16 cellular contexts compared by ENCODE assay signal in genomic region chr6:7758456-7758855, GRCh38. TPM values are rescaled to one million over a fixed set of nuclear protein-coding genes. Genes with fewer than 3 reads are reported as not detected.
DNase-seq lines count a peak whose midpoint lies in the region; ATAC-seq and TF ChIP-seq lines count a peak whose summit lies in the region.
"Had no signal": no experiment of that assay in that cellular context is flagged by ENCODE, and none has a peak within 500 bp of the region (broad histone marks: within the 10 kb centered on the region; RNA-seq: fewer than 3 reads in every experiment).

No MANE protein-coding gene starts in this region.

- no peaks in the 10 kb centered on the region for H3K27me3 ChIP-seq in naive thymus-derived CD4-positive, alpha-beta T cell (ENCODE audit: control insufficient read depth in 2 of 2, insufficient read depth in 2 of 2, low read length in 2 of 2)
- H3K27me3 ChIP-seq: adrenal gland had no signal

- peaks cover 0 to 13% (median 0%) of the 10 kb centered on the region in 11 donors for H3K9me3 Mint-ChIP-seq in naive thymus-derived CD4-positive, alpha-beta T cell

- CTCF ChIA-PET in naive thymus-derived CD4-positive, alpha-beta T cell (lab: Charles Lee), result no interaction called here
- CTCF ChIA-PET in HEK293T (lab: Yijun Ruan, JAX), result no interaction called here

- no peak overlapping the region for H3K27ac ChIP-seq in naive thymus-derived CD4-positive, alpha-beta T cell (ENCODE audit: low read depth, low read length)
- H3K27ac ChIP-seq: adrenal gland, gastrocnemius medialis, skin epidermis had no signal

- ATAC-seq in GM19395 (IDR thresholded peaks at IDR 0.05; ENCODE audit: unreplicated experiment) (no peak), HG02973 (IDR thresholded peaks at IDR 0.05; ENCODE audit: unreplicated experiment) (no peak)
- ATAC-seq in naive thymus-derived CD4-positive, alpha-beta T cell, result no peak
- ATAC-seq: gastrocnemius medialis had no signal

- DNase-seq in DMS79 treated with DMSO at 0.1 percent for 48 hours (lab: John Stamatoyannopoulos, UW) (peak; percentile 15), NCI-H2196 (lab: John Stamatoyannopoulos, UW; ENCODE audit: unreplicated experiment) (peak; percentile 24), dermis blood vessel endothelial cell (peak; percentile 19), myocyte (ENCODE audit: low read depth) (peak; percentile 98), HEK293T (ENCODE audit: extremely low spot score) (no peak)
- no peak for DNase-seq in naive thymus-derived CD4-positive, alpha-beta T cell
- DNase-seq: activated CD4-positive, alpha-beta T cell treated with anti-CD3 and anti-CD28 coated beads, Interleukin-2, amount 50 U/mL, for 48 hours; gastrocnemius medialis; KBM-7; mesendoderm; NCI-H510A treated with DMSO at 0.1 percent for 48 hours; stimulated activated CD8-positive, alpha-beta memory T cell treated with anti-CD3 and anti-CD28 coated beads, Interleukin-4, amount 100 ng/mL, for 48 hours had no signal

- H3K4me1 ChIP-seq in naive thymus-derived CD4-positive, alpha-beta T cell (ENCODE audit: control insufficient read depth in 2 of 2, insufficient read depth in 2 of 2, low read length in 2 of 2), result no peaks in the 10 kb centered on the region
- H3K4me1 ChIP-seq: adrenal gland, gastrocnemius medialis had no signal

- no peaks in the 10 kb centered on the region for H3K9me3 ChIP-seq in naive thymus-derived CD4-positive, alpha-beta T cell (ENCODE audit: control insufficient read depth in 2 of 3, low read length in 3 of 3)
- H3K9me3 ChIP-seq: adrenal gland, gastrocnemius medialis had no signal

- H3K36me3 ChIP-seq in naive thymus-derived CD4-positive, alpha-beta T cell (ENCODE audit: control insufficient read depth in 2 of 3, insufficient read depth in 3 of 3, low read length in 3 of 3), result no peaks in the 10 kb centered on the region
- H3K36me3 ChIP-seq: adrenal gland, gastrocnemius medialis had no signal

- H3K4me3 ChIP-seq in naive thymus-derived CD4-positive, alpha-beta T cell (ENCODE audit: low read length), result no peak overlapping the region
- H3K4me3 ChIP-seq: adrenal gland, gastrocnemius medialis, skin epidermis had no signal

- no peaks in the 10 kb centered on the region for H3K36me3 Mint-ChIP-seq in naive thymus-derived CD4-positive, alpha-beta T cell

- peaks cover 11 to 42% (median 21%) of the 10 kb centered on the region in 5 donors for H3K27me3 Mint-ChIP-seq in naive thymus-derived CD4-positive, alpha-beta T cell

- no peak overlapping the region for H3K4me3 Mint-ChIP-seq in naive thymus-derived CD4-positive, alpha-beta T cell

- POLR2A ChIA-PET in naive thymus-derived CD4-positive, alpha-beta T cell (lab: Charles Lee), result no interaction called here
- POLR2A ChIA-PET in HEK293T (lab: Yijun Ruan, JAX), result no interaction called here

- H3K4me1 Mint-ChIP-seq in naive thymus-derived CD4-positive, alpha-beta T cell, result no peaks in the 10 kb centered on the region

- no peak overlapping the region for H3K27ac Mint-ChIP-seq in naive thymus-derived CD4-positive, alpha-beta T cell

- intact Hi-C loops in naive thymus-derived CD4-positive, alpha-beta T cell (cut with micrococcal nuclease), result no loop called here

TF ChIP-seq in HEK293T, 16 proteins besides CTCF, POLR2A, EP300 and RAD21:
- no peak for TF ChIP-seq ZNF384 (IDR thresholded peaks at IDR 0.05)
- no peak for TF ChIP-seq L3MBTL2 (conservative IDR thresholded peaks at IDR 0.05)
- TF ChIP-seq FOXA1 (IDR thresholded peaks at IDR 0.05), result no peak
- TF ChIP-seq BHLHE40 (IDR thresholded peaks at IDR 0.05; ENCODE audit: borderline replicate concordance), result no peak
- TF ChIP-seq SUZ12 (IDR thresholded peaks at IDR 0.05), result no peak
- no peak for TF ChIP-seq NFRKB (IDR thresholded peaks at IDR 0.05)
- no peak for TF ChIP-seq ARNT (IDR thresholded peaks at IDR 0.05)
- TF ChIP-seq FOXK2 (IDR thresholded peaks at IDR 0.05), result no peak
- TF ChIP-seq FOXM1 (IDR thresholded peaks at IDR 0.05; ENCODE audit: borderline replicate concordance), result no peak
- TF ChIP-seq HDGF (IDR thresholded peaks at IDR 0.05; ENCODE audit: borderline replicate concordance), result no peak
- TF ChIP-seq SP1 (IDR thresholded peaks at IDR 0.05), result no peak
- no peak for TF ChIP-seq LEF1 (IDR thresholded peaks at IDR 0.05; ENCODE audit: borderline replicate concordance)
- TF ChIP-seq, protein P1, sequence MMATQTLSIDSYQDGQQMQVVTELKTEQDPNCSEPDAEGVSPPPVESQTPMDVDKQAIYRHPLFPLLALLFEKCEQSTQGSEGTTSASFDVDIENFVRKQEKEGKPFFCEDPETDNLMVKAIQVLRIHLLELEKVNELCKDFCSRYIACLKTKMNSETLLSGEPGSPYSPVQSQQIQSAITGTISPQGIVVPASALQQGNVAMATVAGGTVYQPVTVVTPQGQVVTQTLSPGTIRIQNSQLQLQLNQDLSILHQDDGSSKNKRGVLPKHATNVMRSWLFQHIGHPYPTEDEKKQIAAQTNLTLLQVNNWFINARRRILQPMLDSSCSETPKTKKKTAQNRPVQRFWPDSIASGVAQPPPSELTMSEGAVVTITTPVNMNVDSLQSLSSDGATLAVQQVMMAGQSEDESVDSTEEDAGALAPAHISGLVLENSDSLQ (IDR thresholded peaks at IDR 0.05), result no peak
- no peak for TF ChIP-seq ELF4 (IDR thresholded peaks at IDR 0.05)
- TF ChIP-seq CTBP1 (IDR thresholded peaks at IDR 0.05; ENCODE audit: borderline replicate concordance), result no peak
- TF ChIP-seq TARDBP (IDR thresholded peaks at IDR 0.05), result no peak

RNA-seq across cellular contexts. Expression of gene BMP6, which starts 32.6 kb away (rescaled TPM):
- total RNA-seq in dermis blood vessel endothelial cell (234 TPM in 2 replicates), myocyte (0.10 and 0.19 TPM in 2 replicates)
- not detected for polyA plus RNA-seq in myocyte (2012)
- total RNA-seq in naive thymus-derived CD4-positive, alpha-beta T cell, result under 1 TPM in 2 of 5 experiments, not detected in 3; 0.37 to 0.56 TPM
- under 1 TPM in 1 of 2 donors, not detected in 1; 0.07 TPM for polyA plus RNA-seq in naive thymus-derived CD4-positive, alpha-beta T cell

Comparison
In these comparisons a context has a peak if more than half of its experiments do, and no peak if none do; other contexts are left out.
1. DNase-seq: peak in DMS79 treated with DMSO at 0.1 percent for 48 hours (single experiment), NCI-H2196 (single experiment), dermis blood vessel endothelial cell (single experiment) and myocyte (single experiment); none in naive thymus-derived CD4-positive, alpha-beta T cell (0 of 9) and HEK293T (single experiment).
2. RNA of gene BMP6, which starts 32.6 kb away (total RNA-seq): 234 TPM in dermis blood vessel endothelial cell; 0.10 to 0.19 TPM in myocyte and 0.37 to 0.56 TPM in naive thymus-derived CD4-positive, alpha-beta T cell; every median in the first group is over 100 times any median in the second.